ENCODE assay signal across 24 cellular contexts in the genomic region with DNA sequence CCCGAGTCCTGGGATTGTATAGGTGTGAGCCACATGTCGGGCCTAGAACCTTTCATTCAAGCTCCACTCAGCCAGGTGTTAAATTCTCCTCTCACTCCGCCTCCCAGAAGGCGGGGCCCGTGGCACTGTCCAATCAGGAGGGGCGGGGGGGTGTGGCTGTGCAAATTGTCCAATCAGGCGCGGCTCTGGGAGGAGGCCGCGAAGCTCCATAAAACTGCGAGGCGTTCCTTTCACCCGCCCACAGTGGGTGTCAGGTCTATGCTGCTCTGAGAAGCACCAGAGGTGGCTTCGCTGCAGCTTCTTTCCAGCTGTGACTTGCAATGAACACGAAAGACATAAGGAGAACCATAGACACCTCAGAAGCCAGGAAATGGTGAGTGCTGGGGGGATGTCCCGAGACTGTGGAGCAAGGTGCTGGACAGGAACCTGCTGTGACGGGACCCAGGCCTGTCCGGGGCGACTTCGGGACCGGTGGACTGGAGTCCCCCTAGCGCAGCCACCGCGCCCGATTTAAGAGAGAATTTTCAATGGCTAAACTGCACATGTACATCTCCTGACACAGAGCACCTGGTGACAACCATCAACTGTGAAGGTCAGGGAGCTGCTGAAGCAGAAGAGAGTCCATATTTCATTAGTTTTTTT. TPM values are rescaled to one million over a fixed set of nuclear protein-coding genes. Genes with fewer than 3 reads are reported as not detected.
DNase-seq lines count a peak whose midpoint lies in the region; ATAC-seq and TF ChIP-seq lines count a peak whose summit lies in the region.
"Had no signal": no experiment of that assay in that cellular context is flagged by ENCODE, and none has a peak within 500 bp of the region (broad histone marks: within the 10 kb centered on the region; RNA-seq: fewer than 3 reads in every experiment).

No MANE protein-coding gene starts in this region.

- 92% methylated on average over 10 of the region's 25 CpGs; no CpG with 5 or more reads in 1 of the 2 experiments for WGBS in IMR-90 (ENCODE audit: extremely low coverage in 2 of 2, insufficient read length in 1 of 2), 2 experiments

- peaks cover 32% of the 10 kb centered on the region for H3K79me2 ChIP-seq in DND-41 (ENCODE audit: insufficient read depth, low read length)

- no peak overlapping the region for H2AK5ac ChIP-seq in IMR-90 (ENCODE audit: low read depth, low read length)

- H2AFZ ChIP-seq in DND-41 (ENCODE audit: low read depth, low read length) (no peak overlapping the region), IMR-90 (replicated peaks; ENCODE audit: low read length, poor library complexity) (peak overlapping the region; percentile 29)

- in situ Hi-C loops in IMR-90 (cut with MboI; ENCODE audit: low sequenced_read_pairs), result no loop called here

- H2AK9ac ChIP-seq in IMR-90 (replicated peaks; ENCODE audit: low read depth, low read length, poor library complexity), result no peak overlapping the region

- H3K4ac ChIP-seq in IMR-90 (ENCODE audit: low read depth, low read length), result no peak overlapping the region

- BruUV-seq in IMR-90 (replicated peaks; lab: Mats Ljungman, UMichigan) (no TSS peak), MCF 10A (replicated peaks; lab: Mats Ljungman, UMichigan) (no TSS peak)

- no peak overlapping the region for H3K27ac Mint-ChIP-seq in MCF 10A (ENCODE audit: low read depth, unreplicated experiment)
- H3K27ac Mint-ChIP-seq: activated CD4-positive, alpha-beta memory T cell treated with anti-CD3 and anti-CD28 coated beads, Interleukin-2, amount 10 ng/mL, durations not matched to agents 7 days and 5 days; stimulated activated memory B cell treated with anti-CD40 and anti-IgM and Interleukin-4, amounts not matched to agents 10 μg/mL and 1 μg/mL and 100 μg/mL, for 72 hours had no signal

- H3K56ac ChIP-seq in IMR-90 (ENCODE audit: extremely low read depth, insufficient read depth, low read length), result no peak overlapping the region

- CTCF ChIA-PET in IMR-90 (lab: Yijun Ruan, JAX), result no interaction called here
- CTCF ChIA-PET in MCF 10A (lab: Yijun Ruan, JAX), result interaction anchor here (0.6 to 1.2 kb wide), 3 partner anchors 19 to 262 kb away, joined by 3 to 4 read pairs (median 3); a partner anchor contains a TSS

- peaks cover 4% of the 10 kb centered on the region for H3K36me3 ChIP-seq in DND-41 (ENCODE audit: insufficient read depth, low read length)
- H3K36me3 ChIP-seq in IMR-90 (ENCODE audit: control insufficient read depth, insufficient read depth, low read length), result no peaks in the 10 kb centered on the region

- H3K9ac ChIP-seq in DND-41 (ENCODE audit: low read depth, low read length) (no peak overlapping the region), IMR-90 (ENCODE audit: low read depth, low read length) (no peak overlapping the region)
- H3K9ac ChIP-seq: BLaER1 had no signal

- no peak overlapping the region for H3K23ac ChIP-seq in IMR-90 (ENCODE audit: low read depth, low read length)

- no peak overlapping the region for H3K4me2 ChIP-seq in DND-41 (ENCODE audit: insufficient read depth, low read length)
- H3K4me2 ChIP-seq in IMR-90 (ENCODE audit: low read depth, low read length), result no peak overlapping the region
- H3K4me2 ChIP-seq: BLaER1 had no signal

- no peak overlapping the region for H2BK15ac ChIP-seq in IMR-90 (ENCODE audit: low read depth, low read length)

- no peak overlapping the region for H3K18ac ChIP-seq in IMR-90 (ENCODE audit: low read depth, low read length)

- intact Hi-C loops in IMR-90 (cut with micrococcal nuclease), result loop anchor here (5.0 to 10.0 kb wide), 2 partner anchors 135 to 207 kb away; a partner anchor contains a TSS
- intact Hi-C loops in MCF 10A (cut with micrococcal nuclease), result loop anchor here (10.0 kb wide), 1 partner anchor 505 kb away; a partner anchor contains a TSS

- no peak overlapping the region for H4K5ac ChIP-seq in IMR-90 (ENCODE audit: low read depth, low read length)

- ATAC-seq in DND-41 (ENCODE audit: insufficient read depth, low read depth) (no peak), IMR-90 (ENCODE audit: low read depth) (no peak)
- ATAC-seq: gastroesophageal sphincter; lower lobe of right lung; psoas muscle; stimulated activated memory B cell treated with anti-CD40 and anti-IgM and Interleukin-4, amounts not matched to agents 10 μg/mL and 1 μg/mL and 100 μg/mL, for 72 hours had no signal

- no peak overlapping the region for H2BK120ac ChIP-seq in IMR-90 (ENCODE audit: low read depth, low read length)

- peaks cover 11 to 30% of the 10 kb centered on the region in 2 experiments; a peak in 3 of 4 replicates for H3K79me1 ChIP-seq in IMR-90 (ENCODE audit: low read depth in 1 of 2, low read length in 2 of 2)

- H3K4me1 Mint-ChIP-seq in MCF 10A (ENCODE audit: insufficient read depth, unreplicated experiment), result peaks cover 8% of the 10 kb centered on the region

- no peak overlapping the region for H3K4me3 ChIP-seq in DND-41 (ENCODE audit: low read depth in 1 of 2, low read length in 2 of 2)
- H3K4me3 ChIP-seq in IMR-90 (ENCODE audit: insufficient read depth, low read depth, low read length), result no peak overlapping the region
- H3K4me3 ChIP-seq: BLaER1, gastroesophageal sphincter, lower lobe of right lung, psoas muscle, sigmoid colon, SJCRH30, upper lobe of left lung had no signal

- no peaks in the 10 kb centered on the region for H3K27me3 Mint-ChIP-seq in MCF 10A (ENCODE audit: insufficient read depth, unreplicated experiment)
- H3K27me3 Mint-ChIP-seq: naive B cell; stimulated activated memory B cell treated with anti-CD40 and anti-IgM and Interleukin-4, amounts not matched to agents 10 μg/mL and 1 μg/mL and 100 μg/mL, for 72 hours had no signal

- no peak for TF ChIP-seq RAD21 in IMR-90 (IDR thresholded peaks at IDR 0.05; ENCODE audit: low read length)

- peaks cover under 1% of the 10 kb centered on the region for H3K36me3 Mint-ChIP-seq in MCF 10A (ENCODE audit: insufficient read depth, unreplicated experiment)

- H3K4me1 ChIP-seq in DND-41 (ENCODE audit: insufficient read depth, low read length) (peaks cover 39% of the 10 kb centered on the region), IMR-90 (ENCODE audit: control insufficient read depth, insufficient read depth, low read length) (peaks cover 3% of the 10 kb centered on the region)

- H4K91ac ChIP-seq in IMR-90 (ENCODE audit: insufficient read depth, low read depth, low read length), result no peak overlapping the region

- TF ChIP-seq POLR2A in IMR-90 (IDR thresholded peaks at IDR 0.05; ENCODE audit: low read depth, low read length), result no peak

- no peak overlapping the region for H2BK5ac ChIP-seq in IMR-90 (ENCODE audit: low read depth, low read length, poor library complexity, severe bottlenecking)

- H4K8ac ChIP-seq in IMR-90 (ENCODE audit: low read depth in 2 of 2, low read length in 2 of 2), result no peak overlapping the region

- H3K27me3 ChIP-seq in DND-41 (ENCODE audit: insufficient read depth, low read length, poor library complexity) (no peaks in the 10 kb centered on the region), IMR-90 (ENCODE audit: control insufficient read depth, insufficient read depth, low read length) (no peaks in the 10 kb centered on the region)
- H3K27me3 ChIP-seq: gastroesophageal sphincter, sigmoid colon, SJCRH30, upper lobe of left lung had no signal

- H3K9me3 Mint-ChIP-seq in MCF 10A (ENCODE audit: unreplicated experiment), result peaks cover 8% of the 10 kb centered on the region
- H3K9me3 Mint-ChIP-seq: naive B cell; stimulated activated memory B cell treated with anti-CD40 and anti-IgM and Interleukin-4, amounts not matched to agents 10 μg/mL and 1 μg/mL and 100 μg/mL, for 72 hours had no signal

- POLR2A ChIA-PET in IMR-90 (lab: Charles Lee; ENCODE audit: unreplicated experiment) (no interaction called here), MCF 10A (lab: Yijun Ruan, JAX) (no interaction called here)

- H4K20me1 ChIP-seq in DND-41 (ENCODE audit: insufficient read depth, low read length) (peaks cover 12% of the 10 kb centered on the region), IMR-90 (ENCODE audit: insufficient read depth, low read length) (peaks cover 4% of the 10 kb centered on the region; the same call in 1 of the 2 replicates)

- H3K9me1 ChIP-seq in IMR-90 (ENCODE audit: insufficient read depth, low read length), result 0 out of 2 replicates have a peak, but pooled peaks cover 2% of the 10 kb centered on the region

- no peak overlapping the region for H3K14ac ChIP-seq in IMR-90 (replicated peaks; ENCODE audit: low read depth, low read length)

- peak; percentile 36 to 40 for DNase-seq in activated T-cell treated with anti-CD3 and anti-CD28 coated beads, Interleukin-2, amount 50 U/mL, for 48 hours
- DNase-seq in activated T-cell treated with anti-CD3 and anti-CD28 coated beads for 4 hours (no peak), DND-41 (peak; percentile 36), IMR-90 (no peak), MCF 10A (ENCODE audit: unreplicated experiment) (no peak), GM20000 (ENCODE audit: low spot score) (no peak)
- DNase-seq in effector CD8-positive, alpha-beta T cell (lab: John Stamatoyannopoulos, UW), result peak; percentile 1
- DNase-seq: activated CD4-positive, alpha-beta memory T cell treated with anti-CD3 and anti-CD28 coated beads, Interleukin-2, amount 10 ng/mL, durations not matched to agents 7 days and 5 days; Karpas-422; lower lobe of right lung; midbrain; naive B cell; NCI-H146; NCI-H2107; NCI-H345; nucleus accumbens; psoas muscle; sigmoid colon; T-helper 1 cell had no signal

- dilution Hi-C loops in IMR-90 (cut with HindIII; ENCODE audit: low sequenced_read_pairs, unreplicated experiment), result no loop called here

- no peak overlapping the region for H3K4me3 Mint-ChIP-seq in MCF 10A (ENCODE audit: unreplicated experiment)
- H3K4me3 Mint-ChIP-seq: activated CD4-positive, alpha-beta memory T cell treated with anti-CD3 and anti-CD28 coated beads, Interleukin-2, amount 10 ng/mL, durations not matched to agents 7 days and 5 days; stimulated activated memory B cell treated with anti-CD40 and anti-IgM and Interleukin-4, amounts not matched to agents 10 μg/mL and 1 μg/mL and 100 μg/mL, for 72 hours had no signal

- H2BK20ac ChIP-seq in IMR-90 (ENCODE audit: low read depth, low read length), result no peak overlapping the region

- no peaks in the 10 kb centered on the region for H3K9me3 ChIP-seq in DND-41 (ENCODE audit: insufficient read depth, low read length, severe bottlenecking)
- no peaks in the 10 kb centered on the region for H3K9me3 ChIP-seq in IMR-90 (ENCODE audit: control insufficient read depth, insufficient read depth, low read length)
- H3K9me3 ChIP-seq: gastroesophageal sphincter, lower lobe of right lung, psoas muscle, sigmoid colon, SJCRH30, upper lobe of left lung had no signal

- no peak for TF ChIP-seq CTCF in DND-41 (IDR thresholded peaks at IDR 0.05; ENCODE audit: borderline replicate concordance, extremely low read depth, low read length, poor library complexity, severe bottlenecking)
- TF ChIP-seq CTCF in IMR-90 (conservative IDR thresholded peaks at IDR 0.05; ENCODE audit: low read depth, low read length), result no peak
- no peak for TF ChIP-seq CTCF in MCF 10A (IDR thresholded peaks at IDR 0.05; ENCODE audit: unreplicated experiment)
- no peak for TF ChIP-seq CTCF in GM20000 (IDR thresholded peaks at IDR 0.05; ENCODE audit: extremely low read depth, missing control alignments)

- H3K27ac ChIP-seq in DND-41 (ENCODE audit: low read length) (no peak overlapping the region), IMR-90 (ENCODE audit: insufficient read depth, low read length) (no peak overlapping the region)
- H3K27ac ChIP-seq: BLaER1, gastroesophageal sphincter, lower lobe of right lung, psoas muscle, sigmoid colon, SJCRH30, upper lobe of left lung had no signal

RNA-seq across cellular contexts. Expression of a gene that starts 3.0 kb away (rescaled TPM):
- total RNA-seq in IMR-90 (2012; rRNA removed), result 6.8 and 9.4 TPM in 2 replicates
- 1.4 and 1.9 TPM in 2 replicates for polyA plus RNA-seq in IMR-90 (2012; rRNA removed)
- 0.30 and 0.36 TPM in 2 replicates for polyA plus RNA-seq in IMR-90 (2012; cell fraction: cytosol; rRNA removed)
- polyA plus RNA-seq in IMR-90 (2012; cell fraction: nucleus; rRNA removed; ENCODE audit: low replicate concordance), result 0.27 and 4.1 TPM in 2 replicates
- total RNA-seq in MCF 10A (2022), result 3.7 and 4.3 TPM in 2 replicates

RNA-seq across cellular contexts. Expression of a gene that starts 3.4 kb away (rescaled TPM):
- total RNA-seq in IMR-90 (2012; rRNA removed) (14.4 and 16.7 TPM in 2 replicates), MCF 10A (2022) (0.37 TPM in 1 of 2 replicates, not detected in the other)
- 1.8 and 2.5 TPM in 2 replicates for polyA plus RNA-seq in IMR-90 (2012; rRNA removed)
- polyA plus RNA-seq in IMR-90 (2012; cell fraction: cytosol; rRNA removed), result 0.47 and 1.0 TPM in 2 replicates
- 0.49 and 5.0 TPM in 2 replicates for polyA plus RNA-seq in IMR-90 (2012; cell fraction: nucleus; rRNA removed; ENCODE audit: low replicate concordance)

RNA-seq across cellular contexts. Expression of a gene that starts 19.7 kb away (rescaled TPM):
- total RNA-seq in IMR-90 (2012; rRNA removed) (7.8 and 7.9 TPM in 2 replicates), MCF 10A (2022) (1.4 and 4.0 TPM in 2 replicates)
- polyA plus RNA-seq in IMR-90 (2012; rRNA removed), result 1.8 and 2.1 TPM in 2 replicates
- polyA plus RNA-seq in IMR-90 (2012; cell fraction: cytosol; rRNA removed), result 0.41 and 0.71 TPM in 2 replicates
- 1.1 and 2.3 TPM in 2 replicates for polyA plus RNA-seq in IMR-90 (2012; cell fraction: nucleus; rRNA removed; ENCODE audit: low replicate concordance)

Comparison
In these comparisons a context has a peak if more than half of its experiments do, and no peak if none do; other contexts are left out.
1. DNase-seq: peak in activated T-cell treated with anti-CD3 and anti-CD28 coated beads, Interleukin-2, amount 50 U/mL, for 48 hours (2 of 2), DND-41 (single experiment) and effector CD8-positive, alpha-beta T cell (single experiment); none in activated T-cell treated with anti-CD3 and anti-CD28 coated beads for 4 hours (single experiment), IMR-90 (single experiment), MCF 10A (single experiment) and GM20000 (single experiment).
2. RNA of a gene that starts 3.4 kb away (total RNA-seq): 14.4 to 16.7 TPM in IMR-90; 0.37 TPM in MCF 10A; every median in the first group is over 10 times any median in the second.